ENCODE assay signal across 8 cellular contexts in genomic region chr7:100538348-100538653, GRCh38. TPM values are rescaled to one million over a fixed set of nuclear protein-coding genes. Genes with fewer than 3 reads are reported as not detected.
DNase-seq lines count a peak whose midpoint lies in the region; ATAC-seq and TF ChIP-seq lines count a peak whose summit lies in the region.

No MANE protein-coding gene starts in this region.

- H3K27ac Mint-ChIP-seq in brain, result peak overlapping the region; percentile 3 to 50 (median 26)

- no peaks in the 10 kb centered on the region for H3K36me3 ChIP-seq in muscle layer of duodenum (ENCODE audit: control insufficient read depth in 1 of 2, insufficient read depth in 2 of 2, low read length in 2 of 2)

- CTCF ChIA-PET in AG04450 (lab: Charles Lee), result interaction anchor here (2.1 to 2.5 kb wide), 2 partner anchors 21 to 25 kb away, joined by 5 to 10 read pairs; no protein-coding TSS in a partner anchor

- no peaks in the 10 kb centered on the region for H3K36me3 Mint-ChIP-seq in brain

- peaks cover 42% of the 10 kb centered on the region for H3K4me1 Mint-ChIP-seq in brain

- peaks cover 5 to 13% of the 10 kb centered on the region in 2 donors for H3K4me1 ChIP-seq in muscle layer of duodenum (ENCODE audit: control insufficient read depth in 1 of 2, insufficient read depth in 2 of 2, low read length in 2 of 2)

- DNase-seq in AG04450 (ENCODE audit: low read depth, low spot score) (no peak), iPS-NIHi11 (ENCODE audit: low spot score) (no peak)

- H3K9me3 ChIP-seq in AG04450 (ENCODE audit: control insufficient read depth, insufficient read depth, low read length), result no peaks in the 10 kb centered on the region
- no peaks in the 10 kb centered on the region for H3K9me3 ChIP-seq in muscle layer of duodenum (ENCODE audit: control insufficient read depth in 1 of 2, low read length in 2 of 2)

- H3K27ac ChIP-seq in AG04450 (ENCODE audit: low read depth, low read length) (peak overlapping the region; percentile 31), muscle layer of duodenum (ENCODE audit: low read length) (peak overlapping the region; percentile 61)

- POLR2A ChIA-PET in AG04450 (lab: Yijun Ruan, JAX), result interaction anchor here (0.7 to 1.6 kb wide), 4 partner anchors 18 to 60 kb away, joined by 3 to 14 read pairs (median 5); partner anchors contain the start of genes FBXO24 and LRCH4

- ATAC-seq in HG03571 (IDR thresholded peaks at IDR 0.05; ENCODE audit: unreplicated experiment), result peak; percentile 1
- ATAC-seq in GM18858 (IDR thresholded peaks at IDR 0.05; ENCODE audit: unreplicated experiment), result no peak
- no peak for ATAC-seq in esophagus mucosa
- no peak for ATAC-seq in HG02588 (IDR thresholded peaks at IDR 0.05; ENCODE audit: unreplicated experiment)

- no peak for TF ChIP-seq CTCF in AG04450 (IDR thresholded peaks at IDR 0.05; ENCODE audit: low read depth, low read length)
- no peak for TF ChIP-seq CTCF in brain (conservative IDR thresholded peaks at IDR 0.05)

- H3K4me3 Mint-ChIP-seq in brain, result peak overlapping the region; percentile 77 to 97 (median 83)

- peaks cover 6% of the 10 kb centered on the region for H3K27me3 ChIP-seq in AG04450 (ENCODE audit: control insufficient read depth, insufficient read depth, low read length)
- no peaks in the 10 kb centered on the region for H3K27me3 ChIP-seq in muscle layer of duodenum (ENCODE audit: low read depth, low read length)

- no peaks in the 10 kb centered on the region for H3K9me3 Mint-ChIP-seq in brain

- H3K27me3 Mint-ChIP-seq in brain, result peaks cover 8% of the 10 kb centered on the region

- H3K4me3 ChIP-seq in AG04450 (ENCODE audit: low read depth, low read length), result peak overlapping the region; percentile 57
- peak overlapping the region; percentile 57 to 92 for H3K4me3 ChIP-seq in muscle layer of duodenum (ENCODE audit: low read depth in 1 of 2, low read length in 2 of 2)

RNA-seq across cellular contexts. Expression of gene AGFG2, which starts 0.7 kb away (rescaled TPM):
- 5.7 and 6.4 TPM in 2 replicates for polyA plus RNA-seq in AG04450 (2011; rRNA removed)
- polyA minus RNA-seq in AG04450 (2011; rRNA and poly(A)+ RNA removed), result 5.0 and 6.1 TPM in 2 replicates
- polyA plus RNA-seq in brain (ENCODE audit: insufficient read depth, low read depth, low replicate concordance), result 44.8 TPM
- 19.5 TPM for total RNA-seq in esophagus mucosa

RNA-seq across cellular contexts. Expression of gene SAP25, which starts 35.4 kb away (rescaled TPM):
- polyA plus RNA-seq in AG04450 (2011; rRNA removed) (not detected in 2 replicates), brain (ENCODE audit: insufficient read depth, low read depth, low replicate concordance) (0.81 TPM)
- not detected in 2 replicates for polyA minus RNA-seq in AG04450 (2011; rRNA and poly(A)+ RNA removed)
- 0.32 TPM for total RNA-seq in esophagus mucosa

RNA-seq across cellular contexts. Expression of gene LRCH4, which starts 47.6 kb away (rescaled TPM):
- 11.3 and 12.9 TPM in 2 replicates for polyA plus RNA-seq in AG04450 (2011; rRNA removed)
- 16.2 and 22.0 TPM in 2 replicates for polyA minus RNA-seq in AG04450 (2011; rRNA and poly(A)+ RNA removed)
- polyA plus RNA-seq in brain (ENCODE audit: insufficient read depth, low read depth, low replicate concordance), result 32.4 TPM
- total RNA-seq in esophagus mucosa, result 19.3 TPM

RNA-seq across cellular contexts. Expression of gene FBXO24, which starts 47.8 kb away (rescaled TPM):
- polyA plus RNA-seq in AG04450 (2011; rRNA removed) (0.29 and 0.33 TPM in 2 replicates), brain (ENCODE audit: insufficient read depth, low read depth, low replicate concordance) (0.53 TPM)
- 0.35 and 2.1 TPM in 2 replicates for polyA minus RNA-seq in AG04450 (2011; rRNA and poly(A)+ RNA removed)
- total RNA-seq in esophagus mucosa, result 0.32 TPM

RNA-seq across cellular contexts. Expression of gene NYAP1, which starts 54.6 kb away (rescaled TPM):
- polyA plus RNA-seq in AG04450 (2011; rRNA removed) (0.35 and 0.38 TPM in 2 replicates), brain (ENCODE audit: insufficient read depth, low read depth, low replicate concordance) (20.8 TPM)
- 0.14 and 0.17 TPM in 2 replicates for polyA minus RNA-seq in AG04450 (2011; rRNA and poly(A)+ RNA removed)
- total RNA-seq in esophagus mucosa, result 0.16 TPM
